24 cellular contexts compared by ENCODE assay signal in the genomic region with DNA sequence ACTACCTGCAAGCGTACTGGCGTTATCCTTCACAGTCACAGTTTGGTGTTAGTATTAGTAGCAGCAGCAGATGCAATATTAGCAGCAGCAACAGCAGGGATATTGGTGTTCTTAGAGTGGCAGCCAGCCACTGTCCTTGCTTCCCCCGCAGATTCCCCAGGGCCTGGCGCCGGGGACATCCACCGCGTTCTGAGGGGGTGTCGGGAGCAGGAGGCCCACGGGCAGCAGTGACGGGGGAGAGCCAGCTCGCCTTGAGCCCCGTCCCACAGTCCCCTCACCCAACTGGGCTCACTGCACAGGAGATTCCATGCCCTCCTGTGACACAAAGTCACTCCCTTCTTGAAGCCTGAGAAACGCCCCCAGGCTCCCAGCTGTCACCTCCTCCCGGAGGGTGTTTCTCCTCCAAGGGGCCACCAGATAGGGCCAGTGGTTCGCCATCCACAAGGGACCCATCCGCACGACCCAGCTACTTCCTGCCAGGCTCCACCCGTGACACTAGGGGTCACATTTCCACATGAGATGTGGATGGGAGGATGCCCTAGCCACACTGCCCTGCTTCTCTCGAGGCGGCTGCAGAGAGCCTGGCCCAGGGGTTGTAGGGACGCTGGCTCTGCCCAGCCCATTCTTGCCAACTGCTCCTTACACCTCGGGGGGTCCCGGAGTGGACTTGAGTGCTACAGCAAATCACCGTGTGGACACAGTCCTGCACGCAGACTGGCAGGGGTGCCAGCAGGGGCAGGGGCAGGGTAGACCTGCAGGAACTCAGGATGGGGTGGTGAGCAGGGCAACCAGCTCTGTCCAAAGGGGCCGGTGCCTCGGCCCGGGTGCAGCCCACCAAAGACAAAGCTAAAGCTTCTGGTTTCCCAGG.
"Had no signal": no experiment of that assay in that cellular context is flagged by ENCODE, and none has a peak within 500 bp of the region (broad histone marks: within the 10 kb centered on the region; RNA-seq: fewer than 3 reads in every experiment).

No MANE protein-coding gene starts in this region.

- DNase-seq: activated CD4-positive, alpha-beta T cell treated with anti-CD3 and anti-CD28 coated beads for 36 hours; activated CD4-positive, alpha-beta T cell treated with anti-CD3 and anti-CD28 coated beads, Interleukin-2, amount 50 U/mL, for 4 hours; activated CD8-positive, alpha-beta memory T cell treated with anti-CD3 and anti-CD28 coated beads, Interleukin-2, amount 50 U/mL, for 48 hours; activated effector memory CD4-positive, alpha-beta T cell treated with Interleukin-2 at 50 U/mL for 16 hours; activated naive CD4-positive, alpha-beta T cell treated with anti-CD3 and anti-CD28 coated beads for 36 hours; activated naive CD8-positive, alpha-beta T cell treated with anti-CD3 and anti-CD28 coated beads, Interleukin-2, amount 10 ng/mL, durations not matched to agents 7 days and 5 days; activated T-cell treated with anti-CD3 and anti-CD28 coated beads, Interleukin-2, amount 50 U/mL, for 72 hours; amniotic stem cell; cerebellar nuclear complex; left colon; mesenchymal stem cell; occipital lobe; small intestine; stimulated activated CD4-positive, alpha-beta T cell treated with anti-CD3 and anti-CD28 coated beads, Interleukin-2, amount 100 ng/mL, for 24 hours; stimulated activated naive CD8-positive, alpha-beta T cell treated with anti-CD3 and anti-CD28 coated beads, Interleukin-15, amount 100 ng/mL, for 72 hours; T-helper 9 cell; tibial artery had no signal

- ATAC-seq: activated CD4-positive, alpha-beta T cell treated with anti-CD3 and anti-CD28 coated beads for 36 hours; activated T-cell treated with anti-CD3 and anti-CD28 coated beads, Interleukin-2, amount 50 U/mL, for 72 hours; heart left ventricle; left colon; mucosa of descending colon; sciatic nerve; stimulated activated effector memory CD8-positive, alpha-beta T cell treated with anti-CD3 and anti-CD28 coated beads, Interleukin-12 subunit alpha, Interleukin-12 subunit beta, amount 100 ng/mL, for 72 hours; stimulated activated naive CD8-positive, alpha-beta T cell treated with anti-CD3 and anti-CD28 coated beads, Interleukin-15, amount 100 ng/mL, for 72 hours had no signal

- H3K4me1 ChIP-seq: breast epithelium, tibial artery had no signal

- H3K36me3 ChIP-seq: breast epithelium, heart left ventricle, tibial artery had no signal

- H3K9me3 ChIP-seq: breast epithelium, heart left ventricle, mucosa of descending colon, tibial artery had no signal

- H3K4me3 ChIP-seq: breast epithelium, coronary artery, heart left ventricle, mucosa of descending colon, tibial artery had no signal

- H3K27me3 ChIP-seq: breast epithelium had no signal

- H3K27ac ChIP-seq: breast epithelium, coronary artery, epithelial cell of prostate, heart left ventricle, tibial artery had no signal
